24 cellular contexts compared by ENCODE assay signal in genomic region chr9:131874916-131875670, GRCh38.
"Had no signal": no experiment of that assay in that cellular context is flagged by ENCODE, and none has a peak within 500 bp of the region (broad histone marks: within the 10 kb centered on the region; RNA-seq: fewer than 3 reads in every experiment).

No MANE protein-coding gene starts in this region.

- H3K36me3 Mint-ChIP-seq: mesothelial cell of epicardium, naive B cell had no signal

- H3K9me3 ChIP-seq: heart right ventricle, left lung, lower lobe of right lung, neutrophil, right atrium auricular region, sigmoid colon, tibial artery, upper lobe of left lung, vagina had no signal

- H3K9me3 Mint-ChIP-seq: memory B cell; mesothelial cell of epicardium; naive B cell; nephron progenitor cell; stimulated activated memory B cell treated with anti-CD40 and anti-IgM and Interleukin-4, amounts not matched to agents 10 μg/mL and 1 μg/mL and 100 μg/mL, for 72 hours; stimulated activated naive CD8-positive, alpha-beta T cell treated with anti-CD3 and anti-CD28 coated beads, Interleukin-15, Interleukin-2, amounts not matched to agents 100 ng/mL and 50 ng/mL, for 24 hours had no signal

- H3K4me3 ChIP-seq: dorsolateral prefrontal cortex, heart right ventricle, left lung, lower lobe of right lung, right atrium auricular region, sigmoid colon, skin epidermis, tibial artery, upper lobe of left lung, vagina had no signal

- H3K27ac Mint-ChIP-seq: memory B cell; mesothelial cell of epicardium; nephron progenitor cell; stimulated activated memory B cell treated with anti-CD40 and anti-IgM and Interleukin-4, amounts not matched to agents 10 μg/mL and 1 μg/mL and 100 μg/mL, for 72 hours had no signal

- H3K4me1 Mint-ChIP-seq: memory B cell; naive B cell; stimulated activated memory B cell treated with anti-CD40 and anti-IgM and Interleukin-4, amounts not matched to agents 10 μg/mL and 1 μg/mL and 100 μg/mL, for 72 hours had no signal

- H3K27me3 Mint-ChIP-seq: memory B cell; naive B cell; stimulated activated memory B cell treated with anti-CD40 and anti-IgM and Interleukin-4, amounts not matched to agents 10 μg/mL and 1 μg/mL and 100 μg/mL, for 72 hours; stimulated activated naive CD8-positive, alpha-beta T cell treated with anti-CD3 and anti-CD28 coated beads, Interleukin-15, Interleukin-2, amounts not matched to agents 100 ng/mL and 50 ng/mL, for 24 hours had no signal

- H3K4me1 ChIP-seq: heart right ventricle, left lung, lower lobe of right lung, right atrium auricular region, sigmoid colon, tibial artery, upper lobe of left lung, vagina had no signal

- H3K27ac ChIP-seq: dorsolateral prefrontal cortex, heart right ventricle, left lung, lower lobe of right lung, neutrophil, right atrium auricular region, sigmoid colon, skin epidermis, tibial artery, upper lobe of left lung, vagina had no signal

- H3K27me3 ChIP-seq: dorsolateral prefrontal cortex, heart right ventricle, left lung, neutrophil, right atrium auricular region, sigmoid colon, tibial artery, upper lobe of left lung, vagina had no signal

- ATAC-seq: esophagus mucosa; left lung; lower lobe of right lung; stimulated activated memory B cell treated with anti-CD40 and anti-IgM and Interleukin-4, amounts not matched to agents 10 μg/mL and 1 μg/mL and 100 μg/mL, for 72 hours had no signal

- H3K36me3 ChIP-seq: lower lobe of right lung, neutrophil, right atrium auricular region, vagina had no signal

- DNase-seq: cortex of kidney; effector memory CD4-positive, alpha-beta T cell; heart right ventricle; islet precursor cell; lower lobe of right lung; naive B cell; sigmoid colon; stimulated activated CD4-positive, alpha-beta T cell treated with anti-CD3 and anti-CD28 coated beads, Interleukin-12 subunit alpha, Interleukin-12 subunit beta, amount 100 ng/mL, for 4 hours; stimulated activated CD4-positive, alpha-beta T cell treated with anti-CD3 and anti-CD28 coated beads, Interleukin-4, amount 100 ng/mL, for 1 hour; stimulated activated CD8-positive, alpha-beta memory T cell treated with anti-CD3 and anti-CD28 coated beads, Interleukin-4, amount 100 ng/mL, for 48 hours; upper lobe of left lung had no signal

- H3K4me3 Mint-ChIP-seq: memory B cell; mesothelial cell of epicardium; nephron progenitor cell; stimulated activated memory B cell treated with anti-CD40 and anti-IgM and Interleukin-4, amounts not matched to agents 10 μg/mL and 1 μg/mL and 100 μg/mL, for 72 hours; stimulated activated naive CD8-positive, alpha-beta T cell treated with anti-CD3 and anti-CD28 coated beads, Interleukin-15, Interleukin-2, amounts not matched to agents 100 ng/mL and 50 ng/mL, for 24 hours had no signal
